ENCODE assay signal across 1 cellular context in genomic region chr19:8212212-8212611, GRCh38.
TF ChIP-seq lines count a peak whose summit lies in the region.

No MANE protein-coding gene starts in this region.

TF ChIP-seq in IMR-90, 13 proteins besides CTCF, POLR2A, EP300 and RAD21 (continued from another document):
- no peak for TF ChIP-seq FOS (IDR thresholded peaks at IDR 0.05; ENCODE audit: low read depth, low read length)
- no peak for TF ChIP-seq SMC3 (IDR thresholded peaks at IDR 0.05; ENCODE audit: low read depth, low read length)
